8 cellular contexts compared by ENCODE assay signal in the genomic region with DNA sequence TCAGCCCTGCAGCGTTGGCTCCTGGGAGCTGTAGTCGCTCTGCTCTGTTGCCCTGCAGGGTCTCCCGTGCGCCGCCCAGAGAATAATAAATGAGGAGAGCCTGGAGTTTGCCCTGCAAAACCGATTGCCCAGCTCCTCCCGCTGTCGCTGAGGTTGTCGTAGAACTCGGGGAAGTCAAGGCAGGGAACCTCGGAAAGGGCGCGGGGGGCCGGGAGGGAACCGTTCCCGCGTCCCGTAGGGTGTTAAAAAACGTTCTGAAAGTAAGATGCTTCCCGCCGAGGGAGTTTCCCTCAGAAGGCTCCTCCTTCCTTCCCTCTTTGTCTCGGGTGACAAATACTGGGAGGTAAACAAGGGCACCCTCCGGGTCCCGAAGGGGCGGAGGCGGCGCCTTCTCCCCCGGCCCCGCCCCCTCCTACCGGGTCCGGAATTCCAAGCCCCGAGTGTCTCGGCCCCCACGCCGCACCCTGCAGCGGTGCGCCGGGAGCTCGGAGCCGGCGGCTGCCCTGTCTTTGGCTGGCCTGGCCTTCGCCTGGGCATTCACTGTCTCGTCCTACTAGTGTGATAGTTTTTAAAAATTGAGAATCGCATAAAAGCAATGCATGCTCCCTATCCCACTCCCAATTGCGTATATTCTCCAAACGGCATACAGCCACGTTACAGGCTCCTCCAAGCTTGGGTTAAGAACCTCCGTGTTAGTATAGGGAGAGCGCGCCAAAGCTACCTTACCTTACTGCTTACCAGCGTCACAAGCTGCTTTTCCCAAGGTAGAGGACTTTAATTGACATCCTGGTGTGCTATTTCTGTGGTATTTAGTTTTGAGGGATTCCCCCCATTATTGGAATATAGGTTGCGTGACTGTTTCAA. TPM values are rescaled to one million over a fixed set of nuclear protein-coding genes. Genes with fewer than 3 reads are reported as not detected.
DNase-seq lines count a peak whose midpoint lies in the region; ATAC-seq and TF ChIP-seq lines count a peak whose summit lies in the region.

No MANE protein-coding gene starts in this region.

- ATAC-seq in HG02981 (IDR thresholded peaks at IDR 0.05; ENCODE audit: unreplicated experiment) (peak; percentile 19), T-cell (replicated peaks in 1 of 4) (peak; percentile 31 to 44 (median 33))

- peaks cover 4 to 11% of the 10 kb centered on the region in 2 donors for H3K27me3 Mint-ChIP-seq in T-cell

- no peak for TF ChIP-seq CTCF in choroid plexus epithelial cell (conservative IDR thresholded peaks at IDR 0.05; ENCODE audit: low read depth, low read length)

- H3K36me3 Mint-ChIP-seq in T-cell, result peaks cover 13% of the 10 kb centered on the region

- peak overlapping the region; percentile 93 to 97 (median 94) for H3K4me3 Mint-ChIP-seq in T-cell

- peaks cover 26 to 29% (median 27%) of the 10 kb centered on the region in 3 donors for H3K4me1 Mint-ChIP-seq in T-cell

- H3K9me3 Mint-ChIP-seq in T-cell, result no peaks in the 10 kb centered on the region

- DNase-seq in Ammon's horn (ENCODE audit: low spot score) (peak; percentile 62), NCI-H1694 (lab: John Stamatoyannopoulos, UW) (peak; percentile 62), T-cell (peak in 6 of 34 experiments; percentile 0 to 13 (median 4)), choroid plexus epithelial cell (ENCODE audit: low read depth) (peak; percentile 71), kidney tubule cell (ENCODE audit: low spot score) (peak; percentile 92)
- DNase-seq in stimulated activated CD4-positive, alpha-beta T cell treated with anti-CD3 and anti-CD28 coated beads, Interleukin-4, amount 100 ng/mL, for 1 hour, result peak; percentile 9

- peak overlapping the region; percentile 97 to 98 for H3K27ac Mint-ChIP-seq in T-cell

- TF ChIP-seq POLR2A in GM18526 (IDR thresholded peaks at IDR 0.05; ENCODE audit: extremely low read depth, insufficient read length), result peak; percentile 70

- H3K4me3 ChIP-seq in choroid plexus epithelial cell (ENCODE audit: low read depth, low read length), result peak overlapping the region; percentile 97

- CTCF ChIA-PET in T-cell (lab: Charles Lee), result interaction anchor here (0.7 to 3.5 kb wide), 8 partner anchors 16 to 85 kb away, joined by 3 to 40 read pairs (median 4); a partner anchor contains a TSS

- POLR2A ChIA-PET in T-cell (lab: Charles Lee), result interaction anchor here (0.6 to 3.5 kb wide), 12 partner anchors 12 to 43 kb away, joined by 3 to 114 read pairs (median 4); a partner anchor contains a TSS

RNA-seq across cellular contexts. Expression of a gene that starts 1.0 kb away (rescaled TPM):
- 100 to 1,000 TPM in 3 of 5 donors, 10 to 100 TPM in 2; 87.6 to 151 (median 103) TPM for total RNA-seq in T-cell

RNA-seq across cellular contexts. Expression of a gene that starts 35.6 kb away (rescaled TPM):
- total RNA-seq in T-cell, result 1 to 10 TPM; 2.8 to 5.8 (median 4.1) TPM
